In the genomic region with DNA sequence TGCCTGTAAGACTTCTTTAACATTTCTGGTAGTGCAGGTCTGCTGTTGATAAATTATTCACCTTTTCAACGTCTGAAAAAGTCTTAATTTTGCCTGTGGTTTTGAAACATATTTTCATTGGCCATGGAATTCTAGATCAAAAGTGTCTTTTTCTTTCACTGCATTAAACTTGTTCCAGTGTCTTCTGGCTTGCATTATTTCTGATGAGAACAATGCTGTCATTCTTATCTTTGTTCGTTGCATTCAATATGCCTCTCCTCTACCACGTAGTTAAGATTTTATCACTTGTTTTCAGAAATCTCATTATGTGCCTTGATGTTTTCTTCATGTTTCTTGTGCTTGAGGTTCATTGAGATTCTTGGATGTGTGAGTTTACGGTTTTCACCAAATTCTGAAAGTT, we compare ENCODE assay signal across 9 cellular contexts. TPM values are rescaled to one million over a fixed set of nuclear protein-coding genes. Genes with fewer than 3 reads are reported as not detected.
"Had no signal": no experiment of that assay in that cellular context is flagged by ENCODE, and none has a peak within 500 bp of the region (broad histone marks: within the 10 kb centered on the region; RNA-seq: fewer than 3 reads in every experiment).

No MANE protein-coding gene starts in this region.

- ATAC-seq: GM12878 had no signal

- FAIRE-seq: G401.6, GM12878, GM12891, GM12892, GM18507, GM19239 had no signal

- H3K4me3 ChIP-seq: GM12878 had no signal

- DNase-seq: GDM1, GF-D8 had no signal

RNA-seq across cellular contexts. Expression of gene KIF26A, which starts 13.4 kb away (rescaled TPM):
- polyA plus RNA-seq: GM12878 had no signal

RNA-seq across cellular contexts. Expression of gene ASPG, which starts 39.5 kb away (rescaled TPM):
- total RNA-seq: G401, GM12878 had no signal
- polyA plus RNA-seq: GM12878 had no signal
